8 cellular contexts compared by ENCODE assay signal in genomic region chr2:113604085-113604477, GRCh38. TPM values are rescaled to one million over a fixed set of nuclear protein-coding genes. Genes with fewer than 3 reads are reported as not detected.
DNase-seq lines count a peak whose midpoint lies in the region; ATAC-seq and TF ChIP-seq lines count a peak whose summit lies in the region.
"Not testable (repeated sequence)": the region's sequence is repeated elsewhere in the genome, so short reads cannot be mapped to it uniquely, and the experiment has no call there.

No MANE protein-coding gene starts in this region.

- ATAC-seq in stimulated activated memory B cell treated with anti-CD40 and anti-IgM and Interleukin-4, amounts not matched to agents 10 μg/mL and 1 μg/mL and 100 μg/mL, for 72 hours = peak; percentile 51

- DNase-seq in CD8-positive, alpha-beta memory T cell = peak; percentile 82 to 97 (median 95)
- DNase-seq in RKO (ENCODE audit: low spot score) (peak; percentile 93), iPS-NIHi7 (ENCODE audit: extremely low spot score) (peak; percentile 14), progenitor cell of endocrine pancreas (ENCODE audit: low spot score, unreplicated experiment) (peak; percentile 90)
- peak; percentile 95 for DNase-seq in activated T-cell treated with anti-CD3 and anti-CD28 coated beads, Interleukin-2, amount 50 U/mL, for 24 hours

- not testable (repeated sequence) for H3K27me3 Mint-ChIP-seq in CD8-positive, alpha-beta memory T cell; activated T-cell treated with anti-CD3 and anti-CD28 coated beads, Interleukin-2, amount 50 U/mL, for 24 hours; progenitor cell of endocrine pancreas; stimulated activated memory B cell treated with anti-CD40 and anti-IgM and Interleukin-4, amounts not matched to agents 10 μg/mL and 1 μg/mL and 100 μg/mL, for 72 hours

- H3K9me3 ChIP-seq in CD8-positive, alpha-beta memory T cell (ENCODE audit: low read length); HEK293 (ENCODE audit: control insufficient read depth, insufficient read depth, low read depth, low read length); duodenal mucosa (ENCODE audit: control insufficient read depth in 1 of 2, low read length in 2 of 2): not testable (repeated sequence)

- not testable (repeated sequence) for H3K9ac ChIP-seq in duodenal mucosa (ENCODE audit: low read depth in 1 of 2, low read length in 2 of 2)

- peak overlapping the region; percentile 47 for H3K27ac ChIP-seq in CD8-positive, alpha-beta memory T cell (ENCODE audit: low read depth, low read length)
- H3K27ac ChIP-seq in HEK293 (ENCODE audit: extremely low read depth, low read depth, low read length) = not testable (repeated sequence)
- peak overlapping the region; percentile 70 for H3K27ac ChIP-seq in duodenal mucosa (ENCODE audit: low read depth, low read length)

- POLR2A ChIA-PET in CD8-positive, alpha-beta memory T cell (lab: Charles Lee) = interaction anchor here (1.0 to 1.1 kb wide), 2 partner anchors 96 to 152 kb away, joined by 3 to 4 read pairs; partner anchors contain the start of gene SLC35F5
- POLR2A ChIA-PET in HEK293 (lab: Yijun Ruan, JAX) = not testable (repeated sequence)

- peak overlapping the region; percentile 41 for H3K4me3 ChIP-seq in CD8-positive, alpha-beta memory T cell (ENCODE audit: low read length)
- not testable (repeated sequence) for H3K4me3 ChIP-seq in HEK293 (ENCODE audit: low read depth, low read length)
- peak overlapping the region in 1 of 2 donors; percentile 43 for H3K4me3 ChIP-seq in duodenal mucosa (ENCODE audit: low read depth in 1 of 2, low read length in 2 of 2)

- peak overlapping the region; percentile 83 to 96 (median 88) for H3K4me3 Mint-ChIP-seq in CD8-positive, alpha-beta memory T cell
- H3K4me3 Mint-ChIP-seq in activated T-cell treated with anti-CD3 and anti-CD28 coated beads, Interleukin-2, amount 50 U/mL, for 24 hours = peak overlapping the region; percentile 93
- H3K4me3 Mint-ChIP-seq in progenitor cell of endocrine pancreas (ENCODE audit: low read depth) = peak overlapping the region; percentile 96
- peak overlapping the region; percentile 86 for H3K4me3 Mint-ChIP-seq in stimulated activated memory B cell treated with anti-CD40 and anti-IgM and Interleukin-4, amounts not matched to agents 10 μg/mL and 1 μg/mL and 100 μg/mL, for 72 hours

- H3K9me3 Mint-ChIP-seq in CD8-positive, alpha-beta memory T cell; activated T-cell treated with anti-CD3 and anti-CD28 coated beads, Interleukin-2, amount 50 U/mL, for 24 hours; progenitor cell of endocrine pancreas (ENCODE audit: low read depth); stimulated activated memory B cell treated with anti-CD40 and anti-IgM and Interleukin-4, amounts not matched to agents 10 μg/mL and 1 μg/mL and 100 μg/mL, for 72 hours: not testable (repeated sequence)

- not testable (repeated sequence) for H3K36me3 Mint-ChIP-seq in CD8-positive, alpha-beta memory T cell; activated T-cell treated with anti-CD3 and anti-CD28 coated beads, Interleukin-2, amount 50 U/mL, for 24 hours (ENCODE audit: low read depth); progenitor cell of endocrine pancreas (ENCODE audit: insufficient read depth); stimulated activated memory B cell treated with anti-CD40 and anti-IgM and Interleukin-4, amounts not matched to agents 10 μg/mL and 1 μg/mL and 100 μg/mL, for 72 hours

- not testable (repeated sequence) for H3K36me3 ChIP-seq in CD8-positive, alpha-beta memory T cell (ENCODE audit: insufficient read depth, low read length); HEK293 (ENCODE audit: control insufficient read depth in 2 of 2, insufficient read depth in 1 of 2, low read length in 2 of 2); duodenal mucosa (ENCODE audit: control insufficient read depth in 1 of 2, insufficient read depth in 2 of 2, low read length in 2 of 2)

- TF ChIP-seq CTCF in HEK293 (tag by site-specific recombination; IDR thresholded peaks at IDR 0.05) (peak; percentile 76), progenitor cell of endocrine pancreas (IDR thresholded peaks at IDR 0.05; ENCODE audit: unreplicated experiment) (peak; percentile 89)

- H3K4me1 ChIP-seq in CD8-positive, alpha-beta memory T cell (ENCODE audit: insufficient read depth, low read length); HEK293 (ENCODE audit: control insufficient read depth, insufficient read depth, low read length); duodenal mucosa (ENCODE audit: control insufficient read depth in 1 of 2, insufficient read depth in 2 of 2, low read length in 2 of 2): not testable (repeated sequence)

- CTCF ChIA-PET in CD8-positive, alpha-beta memory T cell (lab: Charles Lee) = interaction anchor here (0.8 to 2.0 kb wide), 11 partner anchors 21 to 299 kb away, joined by 3 to 25 read pairs (median 4); partner anchors contain the start of gene SLC35F5
- CTCF ChIA-PET in HEK293 (lab: Yijun Ruan, JAX) = interaction anchor here (0.6 to 1.5 kb wide), 6 partner anchors 20 to 1007 kb away, joined by 3 to 6 read pairs (median 3); no protein-coding TSS in a partner anchor

- peak overlapping the region; percentile 78 to 96 (median 92) for H3K27ac Mint-ChIP-seq in CD8-positive, alpha-beta memory T cell
- H3K27ac Mint-ChIP-seq in activated T-cell treated with anti-CD3 and anti-CD28 coated beads, Interleukin-2, amount 50 U/mL, for 24 hours = peak overlapping the region; percentile 99
- peak overlapping the region; percentile 98 for H3K27ac Mint-ChIP-seq in progenitor cell of endocrine pancreas
- H3K27ac Mint-ChIP-seq in stimulated activated memory B cell treated with anti-CD40 and anti-IgM and Interleukin-4, amounts not matched to agents 10 μg/mL and 1 μg/mL and 100 μg/mL, for 72 hours = peak overlapping the region; percentile 85

- H3K4me1 Mint-ChIP-seq in CD8-positive, alpha-beta memory T cell; activated T-cell treated with anti-CD3 and anti-CD28 coated beads, Interleukin-2, amount 50 U/mL, for 24 hours (ENCODE audit: low read depth); progenitor cell of endocrine pancreas (ENCODE audit: low read depth); stimulated activated memory B cell treated with anti-CD40 and anti-IgM and Interleukin-4, amounts not matched to agents 10 μg/mL and 1 μg/mL and 100 μg/mL, for 72 hours: not testable (repeated sequence)

- not testable (repeated sequence) for H3K27me3 ChIP-seq in CD8-positive, alpha-beta memory T cell (ENCODE audit: insufficient read depth, low read length, poor library complexity, severe bottlenecking); duodenal mucosa (ENCODE audit: control insufficient read depth in 1 of 2, insufficient read depth in 2 of 2, low read length in 2 of 2)

TF ChIP-seq in HEK293, 187 proteins besides CTCF, POLR2A, EP300 and RAD21:
- TF ChIP-seq ZNF654 (tag by site-specific recombination; IDR thresholded peaks at IDR 0.05; ENCODE audit: low read depth) (peak; percentile 33), ZNF580 (tag by site-specific recombination; IDR thresholded peaks at IDR 0.05) (0 out of 2 replicates have a peak, but pooled peaks have one; percentile 34), ZNF2 (tag by site-specific recombination; IDR thresholded peaks at IDR 0.05) (0 out of 2 replicates have a peak, but pooled peaks have one; percentile 40), SETDB1 (IDR thresholded peaks at IDR 0.05; ENCODE audit: insufficient read length, low read length) (peak; percentile 6), ZNF660 (tag by site-specific recombination; IDR thresholded peaks at IDR 0.05) (0 out of 2 replicates have a peak, but pooled peaks have one; percentile 55), ZNF426 (tag by site-specific recombination; IDR thresholded peaks at IDR 0.05) (peak; percentile 7; the same call in 1 of the 2 replicates)

RNA-seq across cellular contexts. Expression of gene RABL2A, which starts 23.0 kb away (rescaled TPM):
- 10 to 100 TPM; 14.7 to 15.9 TPM for total RNA-seq in CD8-positive, alpha-beta memory T cell
- polyA plus RNA-seq in CD8-positive, alpha-beta memory T cell = 13.6 TPM
- 56.2 and 61.2 TPM in 2 replicates for total RNA-seq in progenitor cell of endocrine pancreas

Comparison
In these comparisons a context has a peak if more than half of its experiments do, and no peak if none do; other contexts are left out.
1. DNase-seq: peak in every context shown above with its lines; median percentile 95 in CD8-positive, alpha-beta memory T cell; 95 in activated T-cell treated with anti-CD3 and anti-CD28 coated beads, Interleukin-2, amount 50 U/mL, for 24 hours; 93 in RKO; 90 in progenitor cell of endocrine pancreas; 14 in iPS-NIHi7.